24 cellular contexts compared by ENCODE assay signal in genomic region chr16:61030616-61031015, GRCh38.
"Had no signal": no experiment of that assay in that cellular context is flagged by ENCODE, and none has a peak within 500 bp of the region (broad histone marks: within the 10 kb centered on the region; RNA-seq: fewer than 3 reads in every experiment).

No MANE protein-coding gene starts in this region.

- H3K4me3 ChIP-seq: colonic mucosa, coronary artery, dorsolateral prefrontal cortex, esophagus muscularis mucosa, esophagus squamous epithelium, gastrocnemius medialis, gastroesophageal sphincter, heart left ventricle, heart right ventricle had no signal

- H3K36me3 ChIP-seq: colonic mucosa, esophagus muscularis mucosa, esophagus squamous epithelium, gastrocnemius medialis, gastroesophageal sphincter, heart left ventricle, heart right ventricle had no signal

- H3K27me3 ChIP-seq: colonic mucosa, dorsolateral prefrontal cortex, esophagus muscularis mucosa, esophagus squamous epithelium, foreskin keratinocyte, gastrocnemius medialis, gastroesophageal sphincter, heart left ventricle, heart right ventricle had no signal

- H3K9me3 ChIP-seq: colonic mucosa, gastrocnemius medialis, gastroesophageal sphincter had no signal

- DNase-seq: colonic mucosa; cortex of kidney; dermis blood vessel endothelial cell; dorsolateral prefrontal cortex; effector CD4-positive, alpha-beta T cell; effector CD8-positive, alpha-beta T cell; effector memory CD4-positive, alpha-beta T cell; effector memory CD8-positive, alpha-beta T cell; endodermal cell; erythroblast; esophagus squamous epithelium; foreskin fibroblast; foreskin keratinocyte; foreskin melanocyte; gastrocnemius medialis; glutamatergic neuron; head of caudate nucleus; heart left ventricle; heart right ventricle had no signal

- ATAC-seq: effector memory CD8-positive, alpha-beta T cell; esophagus mucosa; foreskin keratinocyte; gastrocnemius medialis; gastroesophageal sphincter; heart left ventricle; heart right ventricle had no signal

- H3K27ac ChIP-seq: colonic mucosa, coronary artery, dorsolateral prefrontal cortex, epithelial cell of prostate, esophagus muscularis mucosa, esophagus squamous epithelium, foreskin keratinocyte, gastrocnemius medialis, gastroesophageal sphincter, heart left ventricle, heart right ventricle had no signal

- H3K4me1 ChIP-seq: colonic mucosa, esophagus muscularis mucosa, esophagus squamous epithelium, foreskin keratinocyte, gastrocnemius medialis, gastroesophageal sphincter, heart left ventricle, heart right ventricle had no signal
